ENCODE assay signal across 1 cellular context in the genomic region with DNA sequence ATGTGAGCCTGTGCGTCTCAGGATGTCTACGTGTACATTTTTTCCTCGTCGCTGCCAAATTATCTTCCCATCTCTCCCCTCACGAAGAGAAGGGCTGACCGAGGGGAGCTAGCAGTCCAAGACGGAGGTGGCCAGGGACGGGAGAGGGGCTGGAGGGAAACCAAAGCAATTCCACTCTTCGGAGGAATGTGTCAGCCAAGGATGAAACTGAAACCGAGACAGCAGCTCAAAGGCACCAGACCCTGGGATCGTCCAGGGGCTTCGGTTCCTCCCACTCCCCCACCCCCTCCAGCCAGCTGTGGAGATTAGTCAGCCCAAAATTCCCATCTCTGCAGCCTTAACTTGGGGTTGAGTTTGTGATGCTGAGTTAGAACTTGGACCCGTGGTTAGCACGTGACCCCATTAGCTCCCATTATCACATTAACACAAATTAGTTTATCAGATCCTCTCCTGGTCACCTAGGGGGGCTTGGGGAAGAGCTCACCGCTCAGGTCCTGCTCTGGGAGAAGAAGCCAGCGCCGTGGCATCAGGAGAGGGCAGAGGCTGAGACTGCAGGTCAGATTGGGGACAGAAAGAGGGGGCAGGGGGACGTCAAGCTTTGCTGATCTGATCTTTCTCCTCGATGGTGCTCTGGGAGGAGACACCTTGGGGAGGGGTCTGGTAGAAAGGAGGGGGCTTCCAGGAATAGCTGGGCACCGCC.
TF ChIP-seq lines count a peak whose summit lies in the region.

No MANE protein-coding gene starts in this region.

TF ChIP-seq in HEK293, 187 proteins besides CTCF, POLR2A, EP300 and RAD21:
- TF ChIP-seq ZNF341 (tag by site-specific recombination; IDR thresholded peaks at IDR 0.05; ENCODE audit: low read depth): peak; percentile 56; the same call in 1 of the 2 replicates
- no peak for TF ChIP-seq ZNF16 (tag by site-specific recombination; IDR thresholded peaks at IDR 0.05; ENCODE audit: low read depth)
